14 cellular contexts compared by ENCODE assay signal in the genomic region with DNA sequence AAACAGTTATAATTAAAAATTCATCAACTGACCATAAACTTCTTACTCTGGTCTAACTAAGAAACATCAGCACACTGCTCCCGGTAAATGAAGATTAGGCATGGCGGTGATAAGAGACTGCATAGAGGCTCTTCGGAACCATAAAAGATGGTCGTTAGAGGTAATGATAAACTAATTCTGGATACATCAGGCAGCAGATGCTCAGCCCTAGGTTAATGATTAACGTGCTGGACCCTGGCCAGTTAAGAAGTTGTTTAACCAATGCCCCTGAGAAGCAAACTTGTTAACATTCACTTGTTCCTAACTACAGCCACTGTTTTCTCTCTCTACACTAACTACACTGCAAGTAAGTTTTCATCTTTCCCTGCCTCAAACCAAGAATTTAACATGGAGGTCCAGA.
DNase-seq lines count a peak whose midpoint lies in the region; TF ChIP-seq lines count a peak whose summit lies in the region.
"Had no signal": no experiment of that assay in that cellular context is flagged by ENCODE, and none has a peak within 500 bp of the region (broad histone marks: within the 10 kb centered on the region; RNA-seq: fewer than 3 reads in every experiment).

No MANE protein-coding gene starts in this region.

- H3K27me3 ChIP-seq in esophagus squamous epithelium (no peaks in the 10 kb centered on the region), muscle layer of colon (ENCODE audit: control insufficient read depth in 1 of 2, insufficient read depth in 2 of 2, low read length in 2 of 2) (no peaks in the 10 kb centered on the region)
- H3K27me3 ChIP-seq: gastrocnemius medialis had no signal

- no peak for TF ChIP-seq POLR2A in esophagus squamous epithelium (IDR thresholded peaks at IDR 0.05)

- no peaks in the 10 kb centered on the region for H3K36me3 Mint-ChIP-seq in activated T-helper 2 cell treated with anti-CD3 and anti-CD28 coated beads, Interferon-gamma antibody, Interleukin-2, Interleukin-4, amounts not matched to agents 10 μg/mL and 5 μg/mL and 100 μg/mL, durations not matched to agents 14 hours and 24 hours and 36 hours (ENCODE audit: low read depth)
- H3K36me3 Mint-ChIP-seq: activated naive CD8-positive, alpha-beta T cell; immature natural killer cell had no signal

- intact Hi-C loops in esophagus squamous epithelium (cut with DNase I), result loop anchor here (10.0 kb wide), 1 partner anchor 112 kb away; a partner anchor contains a TSS
- intact Hi-C loops in activated T-helper 2 cell treated with anti-CD3 and anti-CD28 coated beads, Interferon-gamma antibody, Interleukin-2, Interleukin-4, amounts not matched to agents 10 μg/mL and 5 μg/mL and 100 μg/mL, durations not matched to agents 14 hours and 24 hours and 36 hours (cut with micrococcal nuclease), result no loop called here

- WGBS in esophagus squamous epithelium, 2 donors, result 82 to 87% methylated on average over 5 of the region's 5 CpGs

- no peak overlapping the region for H3K9ac ChIP-seq in muscle layer of colon (ENCODE audit: low read length)

- no peaks in the 10 kb centered on the region for H3K4me1 Mint-ChIP-seq in activated T-helper 2 cell treated with anti-CD3 and anti-CD28 coated beads, Interferon-gamma antibody, Interleukin-2, Interleukin-4, amounts not matched to agents 10 μg/mL and 5 μg/mL and 100 μg/mL, durations not matched to agents 14 hours and 24 hours and 36 hours (ENCODE audit: low read depth)
- H3K4me1 Mint-ChIP-seq: immature natural killer cell had no signal

- POLR2A ChIA-PET in HEK293T (lab: Yijun Ruan, JAX), result no interaction called here

- H3K4me3 ChIP-seq in esophagus squamous epithelium, result no peak overlapping the region
- no peak overlapping the region for H3K4me3 ChIP-seq in muscle layer of colon (ENCODE audit: low read depth in 1 of 2, low read length in 2 of 2)
- H3K4me3 ChIP-seq: gastrocnemius medialis had no signal

- DNase-seq in ACHN (peak; percentile 64), NCI-H526 treated with DMSO at 0.1 percent for 48 hours (lab: John Stamatoyannopoulos, UW) (peak; percentile 58), esophagus squamous epithelium (lab: John Stamatoyannopoulos, UW) (no peak), HEK293T (ENCODE audit: extremely low spot score) (no peak), SIG-M5 treated with dmso at 0.1 percent for 504 hours (lab: John Stamatoyannopoulos, UW; ENCODE audit: unreplicated experiment) (no peak), SW 1271 (lab: John Stamatoyannopoulos, UW) (no peak)
- no peak for DNase-seq in activated T-helper 2 cell treated with anti-CD3 and anti-CD28 coated beads, Interferon-gamma antibody, Interleukin-2, Interleukin-4, amounts not matched to agents 10 μg/mL and 5 μg/mL and 100 μg/mL, durations not matched to agents 14 hours and 24 hours and 36 hours (ENCODE audit: low spot score)
- DNase-seq: central memory CD4-positive, alpha-beta T cell; gastrocnemius medialis; immature natural killer cell; NCI-H187 treated with DMSO at 0.1 percent for 48 hours; NCI-H524 treated with DMSO at 0.1 percent for 48 hours had no signal

- H3K27ac ChIP-seq in esophagus squamous epithelium, result peak overlapping the region in 3 of 4 donors; percentile 72 to 81 (median 72)
- peak overlapping the region; percentile 87 for H3K27ac ChIP-seq in muscle layer of colon (ENCODE audit: low read depth, low read length)

- no peak for TF ChIP-seq CTCF in esophagus squamous epithelium (IDR thresholded peaks at IDR 0.05)

- in situ Hi-C loops in ACHN (cut with HindIII; ENCODE audit: low pct_ligation_motif_present, low pct_unique_long_range_greater_than_20kb, low sequenced_read_pairs), result no loop called here

- no peaks in the 10 kb centered on the region for H3K27me3 Mint-ChIP-seq in activated T-helper 2 cell treated with anti-CD3 and anti-CD28 coated beads, Interferon-gamma antibody, Interleukin-2, Interleukin-4, amounts not matched to agents 10 μg/mL and 5 μg/mL and 100 μg/mL, durations not matched to agents 14 hours and 24 hours and 36 hours (ENCODE audit: low read depth)

- H3K9me3 Mint-ChIP-seq in activated T-helper 2 cell treated with anti-CD3 and anti-CD28 coated beads, Interferon-gamma antibody, Interleukin-2, Interleukin-4, amounts not matched to agents 10 μg/mL and 5 μg/mL and 100 μg/mL, durations not matched to agents 14 hours and 24 hours and 36 hours, result no peaks in the 10 kb centered on the region
- H3K9me3 Mint-ChIP-seq: immature natural killer cell had no signal

- CTCF ChIA-PET in HEK293T (lab: Yijun Ruan, JAX), result no interaction called here

- H3K36me3 ChIP-seq in esophagus squamous epithelium, result no peaks in the 10 kb centered on the region
- no peaks in the 10 kb centered on the region for H3K36me3 ChIP-seq in muscle layer of colon (ENCODE audit: insufficient read depth, low read length)
- H3K36me3 ChIP-seq: gastrocnemius medialis had no signal

- no peak overlapping the region for H3K4me3 Mint-ChIP-seq in activated T-helper 2 cell treated with anti-CD3 and anti-CD28 coated beads, Interferon-gamma antibody, Interleukin-2, Interleukin-4, amounts not matched to agents 10 μg/mL and 5 μg/mL and 100 μg/mL, durations not matched to agents 14 hours and 24 hours and 36 hours (ENCODE audit: low read depth)
- H3K4me3 Mint-ChIP-seq: activated naive CD8-positive, alpha-beta T cell; immature natural killer cell had no signal

- no peak overlapping the region for H3K27ac Mint-ChIP-seq in activated T-helper 2 cell treated with anti-CD3 and anti-CD28 coated beads, Interferon-gamma antibody, Interleukin-2, Interleukin-4, amounts not matched to agents 10 μg/mL and 5 μg/mL and 100 μg/mL, durations not matched to agents 14 hours and 24 hours and 36 hours
- H3K27ac Mint-ChIP-seq: activated naive CD8-positive, alpha-beta T cell; immature natural killer cell had no signal

- H3K4me1 ChIP-seq in esophagus squamous epithelium (peaks cover 0 to 71% (median 9%) of the 10 kb centered on the region in 3 donors), muscle layer of colon (ENCODE audit: insufficient read depth, low read length) (peaks cover 94% of the 10 kb centered on the region)

- H3K9me3 ChIP-seq in esophagus squamous epithelium (no peaks in the 10 kb centered on the region), muscle layer of colon (ENCODE audit: low read length) (no peaks in the 10 kb centered on the region)
- H3K9me3 ChIP-seq: gastrocnemius medialis had no signal

TF ChIP-seq in HEK293T, 16 proteins besides CTCF, POLR2A, EP300 and RAD21:
- TF ChIP-seq, protein P1, sequence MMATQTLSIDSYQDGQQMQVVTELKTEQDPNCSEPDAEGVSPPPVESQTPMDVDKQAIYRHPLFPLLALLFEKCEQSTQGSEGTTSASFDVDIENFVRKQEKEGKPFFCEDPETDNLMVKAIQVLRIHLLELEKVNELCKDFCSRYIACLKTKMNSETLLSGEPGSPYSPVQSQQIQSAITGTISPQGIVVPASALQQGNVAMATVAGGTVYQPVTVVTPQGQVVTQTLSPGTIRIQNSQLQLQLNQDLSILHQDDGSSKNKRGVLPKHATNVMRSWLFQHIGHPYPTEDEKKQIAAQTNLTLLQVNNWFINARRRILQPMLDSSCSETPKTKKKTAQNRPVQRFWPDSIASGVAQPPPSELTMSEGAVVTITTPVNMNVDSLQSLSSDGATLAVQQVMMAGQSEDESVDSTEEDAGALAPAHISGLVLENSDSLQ (IDR thresholded peaks at IDR 0.05), result no peak
- TF ChIP-seq SUZ12 (IDR thresholded peaks at IDR 0.05) (no peak), NFRKB (IDR thresholded peaks at IDR 0.05) (no peak), TARDBP (IDR thresholded peaks at IDR 0.05) (no peak), FOXM1 (IDR thresholded peaks at IDR 0.05; ENCODE audit: borderline replicate concordance) (no peak), BHLHE40 (IDR thresholded peaks at IDR 0.05; ENCODE audit: borderline replicate concordance) (no peak), ARNT (IDR thresholded peaks at IDR 0.05) (no peak), L3MBTL2 (conservative IDR thresholded peaks at IDR 0.05) (no peak), LEF1 (IDR thresholded peaks at IDR 0.05; ENCODE audit: borderline replicate concordance) (no peak), FOXA1 (IDR thresholded peaks at IDR 0.05) (no peak), CTBP1 (IDR thresholded peaks at IDR 0.05; ENCODE audit: borderline replicate concordance) (no peak), ZNF384 (IDR thresholded peaks at IDR 0.05) (no peak), HDGF (IDR thresholded peaks at IDR 0.05; ENCODE audit: borderline replicate concordance) (no peak), ELF4 (IDR thresholded peaks at IDR 0.05) (no peak), SP1 (IDR thresholded peaks at IDR 0.05) (no peak), FOXK2 (IDR thresholded peaks at IDR 0.05) (no peak)
TF ChIP-seq in HEK293T: peak in this region for 0.

Comparison
In these comparisons a context has a peak if more than half of its experiments do, and no peak if none do; other contexts are left out.
1. DNase-seq: peak in ACHN (single experiment) and NCI-H526 treated with DMSO at 0.1 percent for 48 hours (single experiment); none in esophagus squamous epithelium (single experiment), activated T-helper 2 cell treated with anti-CD3 and anti-CD28 coated beads, Interferon-gamma antibody, Interleukin-2, Interleukin-4, amounts not matched to agents 10 μg/mL and 5 μg/mL and 100 μg/mL, durations not matched to agents 14 hours and 24 hours and 36 hours (single experiment), HEK293T (single experiment), SIG-M5 treated with dmso at 0.1 percent for 504 hours (single experiment) and SW 1271 (0 of 2).